Comparison of ENCODE assay signal across 1 cellular context in genomic region chr22:46267431-46268279, GRCh38.
TF ChIP-seq lines count a peak whose summit lies in the region.

Gene TTC38, plus strand, starts transcription at chr22:46268008. Its CDS starts 32 bp downstream, at chr22:46268040.

TF ChIP-seq in K562, 482 proteins besides CTCF, POLR2A, EP300 and RAD21 (continued from another document and continues in another):
- TF ChIP-seq PRDM10 (IDR thresholded peaks at IDR 0.05; ENCODE audit: partially characterized antibody): peak; percentile 38
- peak; percentile 62 for TF ChIP-seq TAF1 (IDR thresholded peaks at IDR 0.05; ENCODE audit: control insufficient read depth, extremely low read depth, insufficient read depth, low read length, severe bottlenecking)
- peak; percentile 53; the same call in 1 of the 2 replicates for TF ChIP-seq POLR2AphosphoS5 (IDR thresholded peaks at IDR 0.05; ENCODE audit: control insufficient read depth, insufficient read depth, low read depth, low read length)
- peak; percentile 32; the same call in 1 of the 2 replicates for TF ChIP-seq MGA (IDR thresholded peaks at IDR 0.05)
- TF ChIP-seq PCBP2 (IDR thresholded peaks at IDR 0.05; ENCODE audit: low read depth, low read length, poor library complexity, severe bottlenecking): no peak
- peak; percentile 19 to 31; a peak in 2 of 4 replicates for TF ChIP-seq NONO (IDR thresholded peaks at IDR 0.05; ENCODE audit: low read depth in 2 of 2, low read length in 1 of 2)
- peak; percentile 57; the same call in 1 of the 2 replicates for TF ChIP-seq VEZF1 (CRISPR knock-in tag; IDR thresholded peaks at IDR 0.05)
- peak; percentile 68 for TF ChIP-seq POLR2B (IDR thresholded peaks at IDR 0.05; ENCODE audit: low read depth, partially characterized antibody)
- 0 out of 2 replicates have a peak, but pooled peaks have one; percentile 45 for TF ChIP-seq CTBP1 (IDR thresholded peaks at IDR 0.05; ENCODE audit: borderline replicate concordance)
- peak; percentile 84; the same call in 1 of the 2 replicates for TF ChIP-seq PHF8 (IDR thresholded peaks at IDR 0.05; ENCODE audit: borderline replicate concordance, low read length)
- TF ChIP-seq SOX6 (IDR thresholded peaks at IDR 0.05): 0 out of 2 replicates have a peak, but pooled peaks have one; percentile 18
- 0 out of 2 replicates have a peak, but pooled peaks have one; percentile 40 for TF ChIP-seq ZBTB17 (CRISPR knock-in tag; IDR thresholded peaks at IDR 0.05)
- TF ChIP-seq NFIC (IDR thresholded peaks at IDR 0.05): peak; percentile 86
- peak in 1 of 2 experiments; percentile 7 for TF ChIP-seq E2F6 (IDR thresholded peaks at IDR 0.05; ENCODE audit: borderline replicate concordance in 1 of 2, extremely low read depth in 1 of 2, insufficient read depth in 1 of 2, insufficient read length in 1 of 2, low read depth in 1 of 2, low read length in 1 of 2, poor library complexity in 1 of 2, severe bottlenecking in 1 of 2)
- TF ChIP-seq SP2 (IDR thresholded peaks at IDR 0.05; ENCODE audit: extremely low read depth, low read depth, low read length, poor library complexity, severe bottlenecking): no peak
- no peak for TF ChIP-seq KLF10 (CRISPR knock-in tag; IDR thresholded peaks at IDR 0.05)
- TF ChIP-seq CXXC5 (CRISPR knock-in tag; IDR thresholded peaks at IDR 0.05): peak; percentile 50
- peak; percentile 67; the same call in 1 of the 2 replicates for TF ChIP-seq ESRRA (IDR thresholded peaks at IDR 0.05; ENCODE audit: borderline replicate concordance, low read depth)
- TF ChIP-seq NRF1 (conservative IDR thresholded peaks at IDR 0.05 in 1 of 2, IDR thresholded peaks at IDR 0.05 in 1 of 2): peak in 1 of 2 experiments; percentile 65; a peak in 3 of 4 replicates
- 0 out of 4 replicates have a peak, but pooled peaks of 1 of the 2 experiments have one; percentile 12 for TF ChIP-seq MLLT1 (IDR thresholded peaks at IDR 0.05)
- 0 out of 4 replicates have a peak, but pooled peaks of 1 of the 2 experiments have one; percentile 16 for TF ChIP-seq UBTF (IDR thresholded peaks at IDR 0.05; ENCODE audit: borderline replicate concordance in 1 of 2, low read depth in 2 of 2, low read length in 2 of 2)
- TF ChIP-seq KDM5B (IDR thresholded peaks at IDR 0.05; ENCODE audit: insufficient replicate concordance, low read depth, low read length): peak; percentile 69
- TF ChIP-seq POLR2G (IDR thresholded peaks at IDR 0.05; ENCODE audit: low read depth, low read length): peak; percentile 92
- TF ChIP-seq ZNF589 (CRISPR knock-in tag; IDR thresholded peaks at IDR 0.05; ENCODE audit: low read depth): no peak
- peak; percentile 46 for TF ChIP-seq TAF9B (IDR thresholded peaks at IDR 0.05; ENCODE audit: partially characterized antibody)
- no peak for TF ChIP-seq ZNF398 (CRISPR knock-in tag; IDR thresholded peaks at IDR 0.05)
- TF ChIP-seq ZFX (CRISPR knock-in tag; IDR thresholded peaks at IDR 0.05): peak; percentile 78
- TF ChIP-seq YY1 (IDR thresholded peaks at IDR 0.05; ENCODE audit: borderline replicate concordance in 1 of 3, control insufficient read depth in 1 of 3, extremely low read depth in 1 of 3, insufficient read depth in 3 of 3, insufficient read length in 1 of 3, insufficient replicate concordance in 2 of 3, low read depth in 1 of 3, low read length in 2 of 3): peak; percentile 44 to 88 (median 79)
- peak; percentile 77 for TF ChIP-seq SUPT5H (IDR thresholded peaks at IDR 0.05)
